ENCODE assay signal across 9 cellular contexts in genomic region chrX:47583240-47583861, GRCh38. TPM values are rescaled to one million over a fixed set of nuclear protein-coding genes. Genes with fewer than 3 reads are reported as not detected.
DNase-seq lines count a peak whose midpoint lies in the region; ATAC-seq and TF ChIP-seq lines count a peak whose summit lies in the region.
"Had no signal": no experiment of that assay in that cellular context is flagged by ENCODE, and none has a peak within 500 bp of the region (broad histone marks: within the 10 kb centered on the region; RNA-seq: fewer than 3 reads in every experiment).

No MANE protein-coding gene starts in this region.

- H3K4me1 ChIP-seq in left lung (peaks cover 4 to 34% of the 10 kb centered on the region in 2 donors), thoracic aorta (ENCODE audit: control insufficient read depth in 1 of 2, low read depth in 2 of 2) (peaks cover 2 to 8% of the 10 kb centered on the region in 2 donors)

- WGBS in adipose tissue, 3 donors = 39 to 71% (median 54%) methylated on average over 5 to 8 of the region's 8 CpGs

- POLR2A ChIA-PET in activated CD8-positive, alpha-beta T cell treated with anti-CD3 and anti-CD28 coated beads, Interleukin-2, amount 10 ng/mL, durations not matched to agents 7 days and 5 days (lab: Charles Lee) = interaction anchor here (1.0 kb wide), 1 partner anchor 27 kb away, joined by 3 read pairs; no protein-coding TSS in a partner anchor
- POLR2A ChIA-PET in activated CD8-positive, alpha-beta T cell treated with anti-CD3 and anti-CD28 coated beads for 36 hours (lab: Charles Lee) = no interaction called here

- CTCF ChIA-PET in activated CD8-positive, alpha-beta T cell treated with anti-CD3 and anti-CD28 coated beads, Interleukin-2, amount 10 ng/mL, durations not matched to agents 7 days and 5 days (lab: Charles Lee) = no interaction called here
- CTCF ChIA-PET in activated CD8-positive, alpha-beta T cell treated with anti-CD3 and anti-CD28 coated beads for 36 hours (lab: Charles Lee) = no interaction called here

- no peak for TF ChIP-seq CTCF in activated CD8-positive, alpha-beta T cell treated with anti-CD3 and anti-CD28 coated beads for 36 hours (IDR thresholded peaks at IDR 0.05)
- TF ChIP-seq CTCF in left lung (IDR thresholded peaks at IDR 0.05) (no peak), thoracic aorta (IDR thresholded peaks at IDR 0.05) (no peak)

- H3K9me3 Mint-ChIP-seq in activated CD8-positive, alpha-beta T cell treated with anti-CD3 and anti-CD28 coated beads, Interleukin-2, amount 10 ng/mL, durations not matched to agents 7 days and 5 days (ENCODE audit: insufficient read depth) = no peaks in the 10 kb centered on the region
- no peaks in the 10 kb centered on the region for H3K9me3 Mint-ChIP-seq in activated CD8-positive, alpha-beta T cell treated with anti-CD3 and anti-CD28 coated beads for 36 hours

- no peak for ATAC-seq in activated CD8-positive, alpha-beta T cell treated with anti-CD3 and anti-CD28 coated beads, Interleukin-2, amount 10 ng/mL, durations not matched to agents 7 days and 5 days
- no peak for ATAC-seq in activated CD8-positive, alpha-beta T cell treated with anti-CD3 and anti-CD28 coated beads for 36 hours
- ATAC-seq in left lung (no peak), thoracic aorta (ENCODE audit: insufficient number of reproducible peaks, low FRiP score, low read depth) (no peak), GM21717 (IDR thresholded peaks at IDR 0.05; ENCODE audit: unreplicated experiment) (no peak), GM18511 (IDR thresholded peaks at IDR 0.05; ENCODE audit: unreplicated experiment) (no peak)

- H3K4me3 ChIP-seq in left lung (peak overlapping the region in 1 of 2 donors; percentile 52), thoracic aorta (peak overlapping the region; percentile 76)

- no peaks in the 10 kb centered on the region for H3K27me3 ChIP-seq in left lung
- no peaks in the 10 kb centered on the region for H3K27me3 ChIP-seq in thoracic aorta (replicated peaks; ENCODE audit: insufficient read depth)

- intact Hi-C loops in activated CD8-positive, alpha-beta T cell treated with anti-CD3 and anti-CD28 coated beads for 36 hours (cut with micrococcal nuclease) = no loop called here
- intact Hi-C loops in left lung (cut with DNase I) = no loop called here

- H3K27ac ChIP-seq in adipose tissue (ENCODE audit: low read depth, low read length) (peak overlapping the region; percentile 81), left lung (peak overlapping the region; percentile 7 to 48), thoracic aorta (peak overlapping the region; percentile 85 to 87)

- peak overlapping the region; percentile 48 for H3K4me3 Mint-ChIP-seq in activated CD8-positive, alpha-beta T cell treated with anti-CD3 and anti-CD28 coated beads, Interleukin-2, amount 10 ng/mL, durations not matched to agents 7 days and 5 days
- no peak overlapping the region for H3K4me3 Mint-ChIP-seq in activated CD8-positive, alpha-beta T cell treated with anti-CD3 and anti-CD28 coated beads for 36 hours

- peaks cover 0 to 19% of the 10 kb centered on the region in 2 donors for H3K36me3 ChIP-seq in left lung
- H3K36me3 ChIP-seq in thoracic aorta = peaks cover 3% of the 10 kb centered on the region

- H3K4me1 Mint-ChIP-seq in activated CD8-positive, alpha-beta T cell treated with anti-CD3 and anti-CD28 coated beads, Interleukin-2, amount 10 ng/mL, durations not matched to agents 7 days and 5 days (ENCODE audit: low read depth) = peaks cover 21% of the 10 kb centered on the region
- H3K4me1 Mint-ChIP-seq in activated CD8-positive, alpha-beta T cell treated with anti-CD3 and anti-CD28 coated beads for 36 hours (ENCODE audit: low read depth) = peaks cover 40% of the 10 kb centered on the region

- H3K36me3 Mint-ChIP-seq in activated CD8-positive, alpha-beta T cell treated with anti-CD3 and anti-CD28 coated beads, Interleukin-2, amount 10 ng/mL, durations not matched to agents 7 days and 5 days (ENCODE audit: low read depth) = peaks cover 13% of the 10 kb centered on the region
- no peaks in the 10 kb centered on the region for H3K36me3 Mint-ChIP-seq in activated CD8-positive, alpha-beta T cell treated with anti-CD3 and anti-CD28 coated beads for 36 hours (ENCODE audit: low read depth)

- H3K9me3 ChIP-seq in left lung (no peaks in the 10 kb centered on the region), thoracic aorta (no peaks in the 10 kb centered on the region)

- peak overlapping the region; percentile 72 for H3K27ac Mint-ChIP-seq in activated CD8-positive, alpha-beta T cell treated with anti-CD3 and anti-CD28 coated beads, Interleukin-2, amount 10 ng/mL, durations not matched to agents 7 days and 5 days
- no peak overlapping the region for H3K27ac Mint-ChIP-seq in activated CD8-positive, alpha-beta T cell treated with anti-CD3 and anti-CD28 coated beads for 36 hours

- H3K27me3 Mint-ChIP-seq in activated CD8-positive, alpha-beta T cell treated with anti-CD3 and anti-CD28 coated beads, Interleukin-2, amount 10 ng/mL, durations not matched to agents 7 days and 5 days (ENCODE audit: low read depth) = peaks cover under 1% of the 10 kb centered on the region
- H3K27me3 Mint-ChIP-seq in activated CD8-positive, alpha-beta T cell treated with anti-CD3 and anti-CD28 coated beads for 36 hours = no peaks in the 10 kb centered on the region

- DNase-seq in activated CD8-positive, alpha-beta T cell treated with anti-CD3 and anti-CD28 coated beads, Interleukin-2, amount 10 ng/mL, durations not matched to agents 7 days and 5 days = no peak
- DNase-seq in activated CD8-positive, alpha-beta T cell treated with anti-CD3 and anti-CD28 coated beads for 36 hours = no peak
- DNase-seq in left lung (no peak), thoracic aorta (ENCODE audit: low spot score) (no peak)
- no peak for DNase-seq in activated CD8-positive, alpha-beta memory T cell treated with anti-CD3 and anti-CD28 coated beads for 24 hours
- DNase-seq: NCI-H446 treated with DMSO at 0.1 percent for 48 hours had no signal

RNA-seq across cellular contexts. Expression of gene TIMP1, which starts 1.1 kb away (rescaled TPM):
- 10 to 100 TPM; 58.7 to 68.5 TPM for total RNA-seq in activated CD8-positive, alpha-beta T cell treated with anti-CD3 and anti-CD28 coated beads, Interleukin-2, amount 10 ng/mL, durations not matched to agents 7 days and 5 days
- 1 to 10 TPM; 3.0 to 4.3 TPM for total RNA-seq in activated CD8-positive, alpha-beta T cell treated with anti-CD3 and anti-CD28 coated beads for 36 hours
- 100 to 1,000 TPM in 2 of 3 donors, 10 to 100 TPM in 1; 56.0 to 538 (median 342) TPM for polyA plus RNA-seq in adipose tissue
- total RNA-seq in left lung (1,000 to 10,000 TPM in 1 of 2 donors, 100 to 1,000 TPM in 1; 998 to 2,737 TPM), thoracic aorta (1,000 to 10,000 TPM in 1 of 2 donors, 100 to 1,000 TPM in 1; 635 to 1,379 TPM)

RNA-seq across cellular contexts. Expression of gene ARAF, which starts 22.3 kb away (rescaled TPM):
- 10 to 100 TPM; 66.7 to 68.4 TPM for total RNA-seq in activated CD8-positive, alpha-beta T cell treated with anti-CD3 and anti-CD28 coated beads, Interleukin-2, amount 10 ng/mL, durations not matched to agents 7 days and 5 days
- 10 to 100 TPM; 53.9 to 60.9 TPM for total RNA-seq in activated CD8-positive, alpha-beta T cell treated with anti-CD3 and anti-CD28 coated beads for 36 hours
- 10 to 100 TPM; 34.3 to 54.8 (median 40.7) TPM for polyA plus RNA-seq in adipose tissue
- total RNA-seq in left lung = 10 to 100 TPM; 92.7 to 93.1 TPM
- total RNA-seq in thoracic aorta = 10 to 100 TPM; 44.5 to 52.3 TPM

RNA-seq across cellular contexts. Expression of gene SYN1, which starts 36.3 kb away (rescaled TPM):
- total RNA-seq in activated CD8-positive, alpha-beta T cell treated with anti-CD3 and anti-CD28 coated beads, Interleukin-2, amount 10 ng/mL, durations not matched to agents 7 days and 5 days = under 1 TPM; 0.57 to 0.58 TPM
- total RNA-seq in activated CD8-positive, alpha-beta T cell treated with anti-CD3 and anti-CD28 coated beads for 36 hours = under 1 TPM; 0.67 to 0.74 TPM
- polyA plus RNA-seq in adipose tissue = 1 to 10 TPM in 2 of 3 donors, under 1 TPM in 1; 0.69 to 3.0 (median 1.4) TPM
- 1 to 10 TPM; 1.0 to 1.6 TPM for total RNA-seq in left lung
- under 1 TPM; 0.27 to 0.85 TPM for total RNA-seq in thoracic aorta

RNA-seq across cellular contexts. Expression of gene CFP, which starts 46.4 kb away (rescaled TPM):
- 10 to 100 TPM; 11.5 to 13.1 TPM for total RNA-seq in activated CD8-positive, alpha-beta T cell treated with anti-CD3 and anti-CD28 coated beads, Interleukin-2, amount 10 ng/mL, durations not matched to agents 7 days and 5 days
- 1 to 10 TPM; 1.6 to 2.1 TPM for total RNA-seq in activated CD8-positive, alpha-beta T cell treated with anti-CD3 and anti-CD28 coated beads for 36 hours
- polyA plus RNA-seq in adipose tissue = 10 to 100 TPM in 1 of 3 donors, 1 to 10 TPM in 2; 1.5 to 17.1 (median 7.3) TPM
- total RNA-seq in left lung (10 to 100 TPM in 1 of 2 donors, 1 to 10 TPM in 1; 7.6 to 25.4 TPM), thoracic aorta (10 to 100 TPM; 13.1 to 18.9 TPM)

Comparison
In these comparisons a context has a peak if more than half of its experiments do, and no peak if none do; other contexts are left out.
1. RNA of gene TIMP1, which starts 1.1 kb away (total RNA-seq): 998 to 2,737 TPM in left lung, 635 to 1,379 TPM in thoracic aorta and 58.7 to 68.5 TPM in activated CD8-positive, alpha-beta T cell treated with anti-CD3 and anti-CD28 coated beads, Interleukin-2, amount 10 ng/mL, durations not matched to agents 7 days and 5 days; 3.0 to 4.3 TPM in activated CD8-positive, alpha-beta T cell treated with anti-CD3 and anti-CD28 coated beads for 36 hours; every median in the first group is over 10 times any median in the second.
2. H3K27ac ChIP-seq: peak in every context shown above with its lines; median percentile 86 in thoracic aorta; 81 in adipose tissue; 28 in left lung.